In genomic region chr15:31268108-31268501, GRCh38 we compare ENCODE assay signal across 13 cellular contexts. TPM values are rescaled to one million over a fixed set of nuclear protein-coding genes. Genes with fewer than 3 reads are reported as not detected.
DNase-seq lines count a peak whose midpoint lies in the region; ATAC-seq and TF ChIP-seq lines count a peak whose summit lies in the region.
"Had no signal": no experiment of that assay in that cellular context is flagged by ENCODE, and none has a peak within 500 bp of the region (broad histone marks: within the 10 kb centered on the region; RNA-seq: fewer than 3 reads in every experiment).

No MANE protein-coding gene starts in this region.

- TF ChIP-seq CTCF in activated CD8-positive, alpha-beta T cell treated with anti-CD3 and anti-CD28 coated beads for 36 hours (IDR thresholded peaks at IDR 0.05), result no peak
- TF ChIP-seq CTCF in OCI-LY7 (conservative IDR thresholded peaks at IDR 0.05; ENCODE audit: low read length), result no peak

- no peak overlapping the region for H3K4me3 ChIP-seq in OCI-LY7 (ENCODE audit: low read depth, low read length, poor library complexity, severe bottlenecking)

- no peaks in the 10 kb centered on the region for H3K36me3 Mint-ChIP-seq in activated CD8-positive, alpha-beta T cell treated with anti-CD3 and anti-CD28 coated beads, Interleukin-2, amount 10 ng/mL, durations not matched to agents 7 days and 5 days (ENCODE audit: low read depth)
- H3K36me3 Mint-ChIP-seq in activated CD8-positive, alpha-beta T cell treated with anti-CD3 and anti-CD28 coated beads for 36 hours (ENCODE audit: low read depth), result no peaks in the 10 kb centered on the region
- no peaks in the 10 kb centered on the region for H3K36me3 Mint-ChIP-seq in stimulated activated naive B cell treated with anti-CD40 and anti-IgM and Interleukin-4, amounts not matched to agents 10 μg/mL and 1 μg/mL and 100 μg/mL, for 72 hours

- intact Hi-C loops in activated CD8-positive, alpha-beta T cell treated with anti-CD3 and anti-CD28 coated beads for 36 hours (cut with micrococcal nuclease), result loop anchor here (5.0 kb wide), 1 partner anchor 94 kb away; no protein-coding TSS in a partner anchor
- intact Hi-C loops in OCI-LY7 (cut with micrococcal nuclease; ENCODE audit: unreplicated experiment), result no loop called here

- no peaks in the 10 kb centered on the region for H3K79me2 ChIP-seq in OCI-LY7 (ENCODE audit: insufficient read depth, low read depth, low read length)

- no peaks in the 10 kb centered on the region for H3K9me3 ChIP-seq in OCI-LY7 (ENCODE audit: low read length)

- no TSS peak for BruUV-seq in OCI-LY7 (replicated peaks; lab: Mats Ljungman, UMichigan)

- H3K27me3 Mint-ChIP-seq in activated CD8-positive, alpha-beta T cell treated with anti-CD3 and anti-CD28 coated beads, Interleukin-2, amount 10 ng/mL, durations not matched to agents 7 days and 5 days (ENCODE audit: low read depth), result no peaks in the 10 kb centered on the region
- peaks cover under 1% of the 10 kb centered on the region for H3K27me3 Mint-ChIP-seq in activated CD8-positive, alpha-beta T cell treated with anti-CD3 and anti-CD28 coated beads for 36 hours
- H3K27me3 Mint-ChIP-seq in stimulated activated naive B cell treated with anti-CD40 and anti-IgM and Interleukin-4, amounts not matched to agents 10 μg/mL and 1 μg/mL and 100 μg/mL, for 72 hours, result no peaks in the 10 kb centered on the region

- H3K9me3 Mint-ChIP-seq in activated CD8-positive, alpha-beta T cell treated with anti-CD3 and anti-CD28 coated beads, Interleukin-2, amount 10 ng/mL, durations not matched to agents 7 days and 5 days (ENCODE audit: insufficient read depth), result no peaks in the 10 kb centered on the region
- no peaks in the 10 kb centered on the region for H3K9me3 Mint-ChIP-seq in activated CD8-positive, alpha-beta T cell treated with anti-CD3 and anti-CD28 coated beads for 36 hours
- H3K9me3 Mint-ChIP-seq in stimulated activated naive B cell treated with anti-CD40 and anti-IgM and Interleukin-4, amounts not matched to agents 10 μg/mL and 1 μg/mL and 100 μg/mL, for 72 hours, result no peaks in the 10 kb centered on the region
- H3K9me3 Mint-ChIP-seq: activated naive CD4-positive, alpha-beta T cell treated with anti-CD3 and anti-CD28 coated beads for 36 hours had no signal

- peaks cover 95% of the 10 kb centered on the region for H3K4me1 ChIP-seq in OCI-LY7 (ENCODE audit: insufficient read depth, low read length, poor library complexity, severe bottlenecking)

- H3K27ac ChIP-seq in OCI-LY7 (ENCODE audit: low read depth, low read length, poor library complexity, severe bottlenecking), result peak overlapping the region; percentile 97

- POLR2A ChIA-PET in activated CD8-positive, alpha-beta T cell treated with anti-CD3 and anti-CD28 coated beads, Interleukin-2, amount 10 ng/mL, durations not matched to agents 7 days and 5 days (lab: Charles Lee), result interaction anchor here (0.5 kb wide), 1 partner anchor 61 kb away, joined by 3 read pairs; no protein-coding TSS in a partner anchor
- POLR2A ChIA-PET in activated CD8-positive, alpha-beta T cell treated with anti-CD3 and anti-CD28 coated beads for 36 hours (lab: Charles Lee), result no interaction called here
- POLR2A ChIA-PET in OCI-LY7 (lab: Charles Lee), result interaction anchor here (0.6 to 2.4 kb wide), 6 partner anchors 10 to 124 kb away, joined by 3 to 6 read pairs (median 4); no protein-coding TSS in a partner anchor

- no peak overlapping the region for H2AFZ ChIP-seq in OCI-LY7 (ENCODE audit: low read length)

- peaks cover 85% of the 10 kb centered on the region for H3K4me1 Mint-ChIP-seq in activated CD8-positive, alpha-beta T cell treated with anti-CD3 and anti-CD28 coated beads, Interleukin-2, amount 10 ng/mL, durations not matched to agents 7 days and 5 days (ENCODE audit: low read depth)
- H3K4me1 Mint-ChIP-seq in activated CD8-positive, alpha-beta T cell treated with anti-CD3 and anti-CD28 coated beads for 36 hours (ENCODE audit: low read depth), result peaks cover 52% of the 10 kb centered on the region
- H3K4me1 Mint-ChIP-seq in stimulated activated naive B cell treated with anti-CD40 and anti-IgM and Interleukin-4, amounts not matched to agents 10 μg/mL and 1 μg/mL and 100 μg/mL, for 72 hours, result peaks cover 61 to 98% of the 10 kb centered on the region in 2 donors

- H3K27ac Mint-ChIP-seq in activated CD8-positive, alpha-beta T cell treated with anti-CD3 and anti-CD28 coated beads, Interleukin-2, amount 10 ng/mL, durations not matched to agents 7 days and 5 days, result peak overlapping the region; percentile 95
- H3K27ac Mint-ChIP-seq in activated CD8-positive, alpha-beta T cell treated with anti-CD3 and anti-CD28 coated beads for 36 hours, result no peak overlapping the region
- peak overlapping the region; percentile 42 for H3K27ac Mint-ChIP-seq in stimulated activated naive B cell treated with anti-CD40 and anti-IgM and Interleukin-4, amounts not matched to agents 10 μg/mL and 1 μg/mL and 100 μg/mL, for 72 hours
- H3K27ac Mint-ChIP-seq: activated naive CD4-positive, alpha-beta T cell treated with anti-CD3 and anti-CD28 coated beads for 36 hours had no signal

- DNase-seq in activated CD8-positive, alpha-beta T cell treated with anti-CD3 and anti-CD28 coated beads, Interleukin-2, amount 10 ng/mL, durations not matched to agents 7 days and 5 days, result peak; percentile 20
- no peak for DNase-seq in activated CD8-positive, alpha-beta T cell treated with anti-CD3 and anti-CD28 coated beads for 36 hours
- DNase-seq in OCI-LY7 (ENCODE audit: low spot score), result peak; percentile 33
- peak; percentile 42 for DNase-seq in left lobe of liver (ENCODE audit: low spot score)
- no peak for DNase-seq in stimulated activated naive B cell treated with anti-CD40 and anti-IgM and Interleukin-4, amounts not matched to agents 10 μg/mL and 1 μg/mL and 100 μg/mL, for 72 hours
- no peak for DNase-seq in NCI-H1694 (lab: John Stamatoyannopoulos, UW)
- DNase-seq: activated naive CD4-positive, alpha-beta T cell treated with anti-CD3 and anti-CD28 coated beads for 36 hours; effector CD8-positive, alpha-beta T cell; hypothalamus; KG1; NCI-H748 treated with DMSO at 0.1 percent for 48 hours had no signal

- CTCF ChIA-PET in activated CD8-positive, alpha-beta T cell treated with anti-CD3 and anti-CD28 coated beads, Interleukin-2, amount 10 ng/mL, durations not matched to agents 7 days and 5 days (lab: Charles Lee), result interaction anchor here (1.4 kb wide), 1 partner anchor 55 kb away, joined by 3 read pairs; no protein-coding TSS in a partner anchor
- CTCF ChIA-PET in activated CD8-positive, alpha-beta T cell treated with anti-CD3 and anti-CD28 coated beads for 36 hours (lab: Charles Lee), result interaction anchor here (1.9 kb wide), 1 partner anchor 53 kb away, joined by 7 read pairs; no protein-coding TSS in a partner anchor
- CTCF ChIA-PET in OCI-LY7 (lab: Charles Lee; ENCODE audit: unreplicated experiment), result interaction anchor here (0.8 to 1.2 kb wide), 3 partner anchors 11 to 39 kb away, joined by 3 to 6 read pairs (median 3); no protein-coding TSS in a partner anchor

- no peaks in the 10 kb centered on the region for H4K20me1 ChIP-seq in OCI-LY7 (ENCODE audit: insufficient read depth, low read length)

- peak overlapping the region; percentile 71 for H3K4me2 ChIP-seq in OCI-LY7 (ENCODE audit: low read length)

- no peak for ATAC-seq in activated CD8-positive, alpha-beta T cell treated with anti-CD3 and anti-CD28 coated beads, Interleukin-2, amount 10 ng/mL, durations not matched to agents 7 days and 5 days
- ATAC-seq in activated CD8-positive, alpha-beta T cell treated with anti-CD3 and anti-CD28 coated beads for 36 hours, result no peak
- ATAC-seq in left lobe of liver (no peak), GM19023 (IDR thresholded peaks at IDR 0.05; ENCODE audit: unreplicated experiment) (no peak), HG03196 (IDR thresholded peaks at IDR 0.05; ENCODE audit: unreplicated experiment) (no peak)
- ATAC-seq in stimulated activated naive B cell treated with anti-CD40 and anti-IgM and Interleukin-4, amounts not matched to agents 10 μg/mL and 1 μg/mL and 100 μg/mL, for 72 hours (replicated peaks), result no peak

- H3K36me3 ChIP-seq in OCI-LY7 (ENCODE audit: insufficient read depth, low read length), result no peaks in the 10 kb centered on the region

- no peaks in the 10 kb centered on the region for H3K9me2 ChIP-seq in OCI-LY7 (ENCODE audit: insufficient read depth, low read length)

- H3K4me3 Mint-ChIP-seq in activated CD8-positive, alpha-beta T cell treated with anti-CD3 and anti-CD28 coated beads, Interleukin-2, amount 10 ng/mL, durations not matched to agents 7 days and 5 days, result no peak overlapping the region
- no peak overlapping the region for H3K4me3 Mint-ChIP-seq in activated CD8-positive, alpha-beta T cell treated with anti-CD3 and anti-CD28 coated beads for 36 hours
- peak overlapping the region in 1 of 2 donors; percentile 11 for H3K4me3 Mint-ChIP-seq in stimulated activated naive B cell treated with anti-CD40 and anti-IgM and Interleukin-4, amounts not matched to agents 10 μg/mL and 1 μg/mL and 100 μg/mL, for 72 hours
- H3K4me3 Mint-ChIP-seq: activated naive CD4-positive, alpha-beta T cell treated with anti-CD3 and anti-CD28 coated beads for 36 hours had no signal

RNA-seq across cellular contexts. Expression of gene KLF13, which starts 58.5 kb away (rescaled TPM):
- total RNA-seq in activated CD8-positive, alpha-beta T cell treated with anti-CD3 and anti-CD28 coated beads, Interleukin-2, amount 10 ng/mL, durations not matched to agents 7 days and 5 days, result 100 to 1,000 TPM; 214 to 215 TPM
- 100 to 1,000 TPM; 163 to 175 TPM for total RNA-seq in activated CD8-positive, alpha-beta T cell treated with anti-CD3 and anti-CD28 coated beads for 36 hours
- total RNA-seq in OCI-LY7 (2014; rRNA removed; shearing (Covaris generic)), result 62.0 and 64.6 TPM in 2 replicates
- total RNA-seq in OCI-LY7 (2022) (62.6 and 63.2 TPM in 2 replicates), left lobe of liver (91.9 TPM)

Comparison
In these comparisons a context has a peak if more than half of its experiments do, and no peak if none do; other contexts are left out.
1. DNase-seq: peak in activated CD8-positive, alpha-beta T cell treated with anti-CD3 and anti-CD28 coated beads, Interleukin-2, amount 10 ng/mL, durations not matched to agents 7 days and 5 days (single experiment), OCI-LY7 (single experiment) and left lobe of liver (single experiment); none in activated CD8-positive, alpha-beta T cell treated with anti-CD3 and anti-CD28 coated beads for 36 hours (single experiment), stimulated activated naive B cell treated with anti-CD40 and anti-IgM and Interleukin-4, amounts not matched to agents 10 μg/mL and 1 μg/mL and 100 μg/mL, for 72 hours (single experiment) and NCI-H1694 (single experiment).